18 cellular contexts compared by ENCODE assay signal in genomic region chr10:1147810-1148209, GRCh38.
DNase-seq lines count a peak whose midpoint lies in the region; ATAC-seq and TF ChIP-seq lines count a peak whose summit lies in the region.
"Had no signal": no experiment of that assay in that cellular context is flagged by ENCODE, and none has a peak within 500 bp of the region (broad histone marks: within the 10 kb centered on the region; RNA-seq: fewer than 3 reads in every experiment).

No MANE protein-coding gene starts in this region.

- H3K4me1 ChIP-seq in BLaER1 (peaks cover 52% of the 10 kb centered on the region), HEK293 (ENCODE audit: control insufficient read depth, insufficient read depth, low read length) (no peaks in the 10 kb centered on the region), upper lobe of right lung (no peaks in the 10 kb centered on the region), right atrium auricular region (peaks cover 0 to 7% of the 10 kb centered on the region in 2 donors), smooth muscle cell (ENCODE audit: low read depth) (no peaks in the 10 kb centered on the region)

- no peaks in the 10 kb centered on the region for H3K79me2 ChIP-seq in smooth muscle cell (ENCODE audit: low read depth)

- POLR2A ChIA-PET in HEK293 (lab: Yijun Ruan, JAX), result no interaction called here

- H4K20me1 ChIP-seq in BLaER1 (no peaks in the 10 kb centered on the region), smooth muscle cell (ENCODE audit: low read depth) (no peaks in the 10 kb centered on the region)

- H3K9me3 ChIP-seq in BLaER1 (peaks cover 57% of the 10 kb centered on the region), HEK293 (ENCODE audit: control insufficient read depth, insufficient read depth, low read depth, low read length) (no peaks in the 10 kb centered on the region), upper lobe of right lung (peaks cover 5% of the 10 kb centered on the region), right atrium auricular region (peaks cover 0 to 20% of the 10 kb centered on the region in 2 donors), smooth muscle cell (replicated peaks; ENCODE audit: low read depth) (no peaks in the 10 kb centered on the region)

- H3K36me3 ChIP-seq in BLaER1 (no peaks in the 10 kb centered on the region), HEK293 (ENCODE audit: control insufficient read depth in 2 of 2, insufficient read depth in 1 of 2, low read length in 2 of 2) (no peaks in the 10 kb centered on the region), upper lobe of right lung (no peaks in the 10 kb centered on the region), right atrium auricular region (no peaks in the 10 kb centered on the region), smooth muscle cell (ENCODE audit: low read depth) (no peaks in the 10 kb centered on the region)

- intact Hi-C loops in upper lobe of right lung (cut with DNase I), result no loop called here

- H3F3A ChIP-seq in smooth muscle cell (ENCODE audit: low read depth), result no peaks in the 10 kb centered on the region

- peak; percentile 17 for DNase-seq in ecto neural progenitor cell (ENCODE audit: low spot score)
- DNase-seq in upper lobe of right lung, result peak; percentile 34
- no peak for DNase-seq in stimulated activated CD4-positive, alpha-beta T cell treated with anti-CD3 and anti-CD28 coated beads, Interleukin-4, amount 100 ng/mL, for 1 hour
- DNase-seq in right atrium auricular region (ENCODE audit: low spot score), result no peak
- DNase-seq in smooth muscle cell (lab: John Stamatoyannopoulos, UW; ENCODE audit: unreplicated experiment), result no peak
- DNase-seq: 8988T; C1 segment of cervical spinal cord; CD8-positive, alpha-beta memory T cell; COR-L47; DMS 273 treated with DMSO at 0.1 percent for 48 hours; DMS53; DND-41; EL; GM23248; HCEC 1CT; HFFc6 had no signal

- H3K27ac ChIP-seq in BLaER1 (peak overlapping the region; percentile 23; the same call in 1 of the 2 replicates), HEK293 (ENCODE audit: extremely low read depth, low read depth, low read length) (no peak overlapping the region), upper lobe of right lung (no peak overlapping the region), right atrium auricular region (no peak overlapping the region), smooth muscle cell (ENCODE audit: low read depth) (no peak overlapping the region)
- H3K27ac ChIP-seq: GM23248 had no signal

- CTCF ChIA-PET in HEK293 (lab: Yijun Ruan, JAX), result no interaction called here

- H3K9ac ChIP-seq in BLaER1 (no peak overlapping the region), smooth muscle cell (ENCODE audit: low read depth) (no peak overlapping the region)
- H3K9ac ChIP-seq: GM23248 had no signal

- no peaks in the 10 kb centered on the region for H3K27me3 ChIP-seq in BLaER1
- no peaks in the 10 kb centered on the region for H3K27me3 ChIP-seq in upper lobe of right lung
- no peaks in the 10 kb centered on the region for H3K27me3 ChIP-seq in right atrium auricular region
- H3K27me3 ChIP-seq in smooth muscle cell (ENCODE audit: low read depth), result no peaks in the 10 kb centered on the region

- H3K4me2 ChIP-seq in BLaER1 (no peak overlapping the region), smooth muscle cell (no peak overlapping the region)

- TF ChIP-seq CTCF in HEK293 (tag by site-specific recombination; IDR thresholded peaks at IDR 0.05), result no peak
- TF ChIP-seq CTCF in upper lobe of right lung (IDR thresholded peaks at IDR 0.05), result no peak
- no peak for TF ChIP-seq CTCF in right atrium auricular region (IDR thresholded peaks at IDR 0.05)
- TF ChIP-seq CTCF in smooth muscle cell (IDR thresholded peaks at IDR 0.05; ENCODE audit: borderline replicate concordance, insufficient read depth, poor library complexity, severe bottlenecking), result no peak

- 91% methylated on average over 4 of the region's 5 CpGs for WGBS in smooth muscle cell (ENCODE audit: low lambda C conversion rate)

- no peak for ATAC-seq in upper lobe of right lung

- H3K4me3 ChIP-seq in BLaER1 (no peak overlapping the region), HEK293 (ENCODE audit: low read depth, low read length) (no peak overlapping the region), upper lobe of right lung (no peak overlapping the region), right atrium auricular region (no peak overlapping the region), smooth muscle cell (no peak overlapping the region)
- H3K4me3 ChIP-seq: GM23248 had no signal

- no peak overlapping the region for H2AFZ ChIP-seq in smooth muscle cell (ENCODE audit: low read depth)
- H2AFZ ChIP-seq: GM23248 had no signal

TF ChIP-seq in HEK293, 187 proteins besides CTCF, POLR2A, EP300 and RAD21:
- no peak for TF ChIP-seq ZNF664 (tag by site-specific recombination; IDR thresholded peaks at IDR 0.05)
- TF ChIP-seq, protein P1, sequence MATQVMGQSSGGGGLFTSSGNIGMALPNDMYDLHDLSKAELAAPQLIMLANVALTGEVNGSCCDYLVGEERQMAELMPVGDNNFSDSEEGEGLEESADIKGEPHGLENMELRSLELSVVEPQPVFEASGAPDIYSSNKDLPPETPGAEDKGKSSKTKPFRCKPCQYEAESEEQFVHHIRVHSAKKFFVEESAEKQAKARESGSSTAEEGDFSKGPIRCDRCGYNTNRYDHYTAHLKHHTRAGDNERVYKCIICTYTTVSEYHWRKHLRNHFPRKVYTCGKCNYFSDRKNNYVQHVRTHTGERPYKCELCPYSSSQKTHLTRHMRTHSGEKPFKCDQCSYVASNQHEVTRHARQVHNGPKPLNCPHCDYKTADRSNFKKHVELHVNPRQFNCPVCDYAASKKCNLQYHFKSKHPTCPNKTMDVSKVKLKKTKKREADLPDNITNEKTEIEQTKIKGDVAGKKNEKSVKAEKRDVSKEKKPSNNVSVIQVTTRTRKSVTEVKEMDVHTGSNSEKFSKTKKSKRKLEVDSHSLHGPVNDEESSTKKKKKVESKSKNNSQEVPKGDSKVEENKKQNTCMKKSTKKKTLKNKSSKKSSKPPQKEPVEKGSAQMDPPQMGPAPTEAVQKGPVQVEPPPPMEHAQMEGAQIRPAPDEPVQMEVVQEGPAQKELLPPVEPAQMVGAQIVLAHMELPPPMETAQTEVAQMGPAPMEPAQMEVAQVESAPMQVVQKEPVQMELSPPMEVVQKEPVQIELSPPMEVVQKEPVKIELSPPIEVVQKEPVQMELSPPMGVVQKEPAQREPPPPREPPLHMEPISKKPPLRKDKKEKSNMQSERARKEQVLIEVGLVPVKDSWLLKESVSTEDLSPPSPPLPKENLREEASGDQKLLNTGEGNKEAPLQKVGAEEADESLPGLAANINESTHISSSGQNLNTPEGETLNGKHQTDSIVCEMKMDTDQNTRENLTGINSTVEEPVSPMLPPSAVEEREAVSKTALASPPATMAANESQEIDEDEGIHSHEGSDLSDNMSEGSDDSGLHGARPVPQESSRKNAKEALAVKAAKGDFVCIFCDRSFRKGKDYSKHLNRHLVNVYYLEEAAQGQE (tag by site-specific recombination; IDR thresholded peaks at IDR 0.05), result peak; percentile 51; the same call in 1 of the 2 replicates
TF ChIP-seq in HEK293: peak in this region for 1.

Comparison
In these comparisons a context has a peak if more than half of its experiments do, and no peak if none do; other contexts are left out.
1. DNase-seq: peak in ecto neural progenitor cell (single experiment) and upper lobe of right lung (single experiment); none in stimulated activated CD4-positive, alpha-beta T cell treated with anti-CD3 and anti-CD28 coated beads, Interleukin-4, amount 100 ng/mL, for 1 hour (single experiment), right atrium auricular region (single experiment) and smooth muscle cell (single experiment).